In genomic region chr7:6159097-6159483, GRCh38 we compare ENCODE assay signal across 1 cellular context.
TF ChIP-seq lines count a peak whose summit lies in the region.

No MANE protein-coding gene starts in this region.

TF ChIP-seq in K562, 482 proteins besides CTCF, POLR2A, EP300 and RAD21:
- TF ChIP-seq, protein P1, sequence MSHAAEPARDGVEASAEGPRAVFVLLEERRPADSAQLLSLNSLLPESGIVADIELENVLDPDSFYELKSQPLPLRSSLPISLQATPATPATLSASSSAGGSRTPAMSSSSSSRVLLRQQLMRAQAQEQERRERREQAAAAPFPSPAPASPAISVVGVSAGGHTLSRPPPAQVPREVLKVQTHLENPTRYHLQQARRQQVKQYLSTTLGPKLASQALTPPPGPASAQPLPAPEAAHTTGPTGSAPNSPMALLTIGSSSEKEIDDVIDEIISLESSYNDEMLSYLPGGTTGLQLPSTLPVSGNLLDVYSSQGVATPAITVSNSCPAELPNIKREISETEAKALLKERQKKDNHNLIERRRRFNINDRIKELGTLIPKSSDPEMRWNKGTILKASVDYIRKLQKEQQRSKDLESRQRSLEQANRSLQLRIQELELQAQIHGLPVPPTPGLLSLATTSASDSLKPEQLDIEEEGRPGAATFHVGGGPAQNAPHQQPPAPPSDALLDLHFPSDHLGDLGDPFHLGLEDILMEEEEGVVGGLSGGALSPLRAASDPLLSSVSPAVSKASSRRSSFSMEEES (CRISPR knock-in tag; IDR thresholded peaks at IDR 0.05), result no peak
- no peak for TF ChIP-seq ZNF75A (CRISPR knock-in tag; IDR thresholded peaks at IDR 0.05)
- TF ChIP-seq PBX2 (CRISPR knock-in tag; IDR thresholded peaks at IDR 0.05; ENCODE audit: low read depth), result no peak
- TF ChIP-seq PBX2 (tag; conservative IDR thresholded peaks at IDR 0.05; ENCODE audit: low read depth), result no peak
- no peak for TF ChIP-seq FOXP4 (CRISPR knock-in tag; IDR thresholded peaks at IDR 0.05; ENCODE audit: borderline replicate concordance)
- TF ChIP-seq, protein P2, sequence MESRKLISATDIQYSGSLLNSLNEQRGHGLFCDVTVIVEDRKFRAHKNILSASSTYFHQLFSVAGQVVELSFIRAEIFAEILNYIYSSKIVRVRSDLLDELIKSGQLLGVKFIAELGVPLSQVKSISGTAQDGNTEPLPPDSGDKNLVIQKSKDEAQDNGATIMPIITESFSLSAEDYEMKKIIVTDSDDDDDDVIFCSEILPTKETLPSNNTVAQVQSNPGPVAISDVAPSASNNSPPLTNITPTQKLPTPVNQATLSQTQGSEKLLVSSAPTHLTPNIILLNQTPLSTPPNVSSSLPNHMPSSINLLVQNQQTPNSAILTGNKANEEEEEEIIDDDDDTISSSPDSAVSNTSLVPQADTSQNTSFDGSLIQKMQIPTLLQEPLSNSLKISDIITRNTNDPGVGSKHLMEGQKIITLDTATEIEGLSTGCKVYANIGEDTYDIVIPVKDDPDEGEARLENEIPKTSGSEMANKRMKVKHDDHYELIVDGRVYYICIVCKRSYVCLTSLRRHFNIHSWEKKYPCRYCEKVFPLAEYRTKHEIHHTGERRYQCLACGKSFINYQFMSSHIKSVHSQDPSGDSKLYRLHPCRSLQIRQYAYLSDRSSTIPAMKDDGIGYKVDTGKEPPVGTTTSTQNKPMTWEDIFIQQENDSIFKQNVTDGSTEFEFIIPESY (CRISPR knock-in tag; IDR thresholded peaks at IDR 0.05), result peak; percentile 81
